Comparison of ENCODE assay signal across 8 cellular contexts in genomic region chr10:23344251-23344841, GRCh38.
DNase-seq lines count a peak whose midpoint lies in the region; ATAC-seq lines count a peak whose summit lies in the region.

Gene C10orf67, minus strand, starts transcription at chr10:23344797. Its CDS starts 23 bp downstream, at chr10:23344774.

- ATAC-seq in GM18867 (IDR thresholded peaks at IDR 0.05; ENCODE audit: unreplicated experiment) (peak; percentile 38), GM21737 (IDR thresholded peaks at IDR 0.05; ENCODE audit: unreplicated experiment) (no peak)

- DNase-seq in NCI-H2196 treated with DMSO at 0.1 percent for 48 hours (lab: John Stamatoyannopoulos, UW; ENCODE audit: unreplicated experiment) (peak; percentile 23), astrocyte of the hippocampus (ENCODE audit: low read depth, low spot score) (peak; percentile 40), hippocampal formation (lab: John Stamatoyannopoulos, UW) (peak; percentile 18 to 64), putamen (ENCODE audit: low spot score) (peak; percentile 75), GF-D8 (lab: John Stamatoyannopoulos, UW) (no peak), AG08395 (ENCODE audit: low spot score) (no peak)

Comparison
In these comparisons a context has a peak if more than half of its experiments do, and no peak if none do; other contexts are left out.
1. DNase-seq: peak in NCI-H2196 treated with DMSO at 0.1 percent for 48 hours (single experiment), astrocyte of the hippocampus (single experiment), hippocampal formation (2 of 2) and putamen (single experiment); none in GF-D8 (single experiment) and AG08395 (single experiment).